Comparison of ENCODE assay signal across 1 cellular context in genomic region chr20:44208770-44209169, GRCh38.
TF ChIP-seq lines count a peak whose summit lies in the region.

No MANE protein-coding gene starts in this region.

TF ChIP-seq in HepG2, 621 proteins besides CTCF, POLR2A, EP300 and RAD21 (continued from another document and continues in another):
- 0 out of 2 replicates have a peak, but pooled peaks have one; percentile 63 for TF ChIP-seq POGK (CRISPR knock-in tag; conservative IDR thresholded peaks at IDR 0.05)
- peak; percentile 60 for TF ChIP-seq FOXA3 (CRISPR knock-in tag; IDR thresholded peaks at IDR 0.05)
- TF ChIP-seq, protein P1, sequence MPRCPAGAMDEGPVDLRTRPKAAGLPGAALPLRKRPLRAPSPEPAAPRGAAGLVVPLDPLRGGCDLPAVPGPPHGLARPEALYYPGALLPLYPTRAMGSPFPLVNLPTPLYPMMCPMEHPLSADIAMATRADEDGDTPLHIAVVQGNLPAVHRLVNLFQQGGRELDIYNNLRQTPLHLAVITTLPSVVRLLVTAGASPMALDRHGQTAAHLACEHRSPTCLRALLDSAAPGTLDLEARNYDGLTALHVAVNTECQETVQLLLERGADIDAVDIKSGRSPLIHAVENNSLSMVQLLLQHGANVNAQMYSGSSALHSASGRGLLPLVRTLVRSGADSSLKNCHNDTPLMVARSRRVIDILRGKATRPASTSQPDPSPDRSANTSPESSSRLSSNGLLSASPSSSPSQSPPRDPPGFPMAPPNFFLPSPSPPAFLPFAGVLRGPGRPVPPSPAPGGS (CRISPR knock-in tag; IDR thresholded peaks at IDR 0.05), result no peak
- no peak for TF ChIP-seq ZNF607 (CRISPR knock-in tag; IDR thresholded peaks at IDR 0.05; ENCODE audit: borderline replicate concordance)
- TF ChIP-seq, protein P2, sequence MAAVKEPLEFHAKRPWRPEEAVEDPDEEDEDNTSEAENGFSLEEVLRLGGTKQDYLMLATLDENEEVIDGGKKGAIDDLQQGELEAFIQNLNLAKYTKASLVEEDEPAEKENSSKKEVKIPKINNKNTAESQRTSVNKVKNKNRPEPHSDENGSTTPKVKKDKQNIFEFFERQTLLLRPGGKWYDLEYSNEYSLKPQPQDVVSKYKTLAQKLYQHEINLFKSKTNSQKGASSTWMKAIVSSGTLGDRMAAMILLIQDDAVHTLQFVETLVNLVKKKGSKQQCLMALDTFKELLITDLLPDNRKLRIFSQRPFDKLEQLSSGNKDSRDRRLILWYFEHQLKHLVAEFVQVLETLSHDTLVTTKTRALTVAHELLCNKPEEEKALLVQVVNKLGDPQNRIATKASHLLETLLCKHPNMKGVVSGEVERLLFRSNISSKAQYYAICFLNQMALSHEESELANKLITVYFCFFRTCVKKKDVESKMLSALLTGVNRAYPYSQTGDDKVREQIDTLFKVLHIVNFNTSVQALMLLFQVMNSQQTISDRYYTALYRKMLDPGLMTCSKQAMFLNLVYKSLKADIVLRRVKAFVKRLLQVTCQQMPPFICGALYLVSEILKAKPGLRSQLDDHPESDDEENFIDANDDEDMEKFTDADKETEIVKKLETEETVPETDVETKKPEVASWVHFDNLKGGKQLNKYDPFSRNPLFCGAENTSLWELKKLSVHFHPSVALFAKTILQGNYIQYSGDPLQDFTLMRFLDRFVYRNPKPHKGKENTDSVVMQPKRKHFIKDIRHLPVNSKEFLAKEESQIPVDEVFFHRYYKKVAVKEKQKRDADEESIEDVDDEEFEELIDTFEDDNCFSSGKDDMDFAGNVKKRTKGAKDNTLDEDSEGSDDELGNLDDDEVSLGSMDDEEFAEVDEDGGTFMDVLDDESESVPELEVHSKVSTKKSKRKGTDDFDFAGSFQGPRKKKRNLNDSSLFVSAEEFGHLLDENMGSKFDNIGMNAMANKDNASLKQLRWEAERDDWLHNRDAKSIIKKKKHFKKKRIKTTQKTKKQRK (IDR thresholded peaks at IDR 0.05; ENCODE audit: low read length), result no peak
- TF ChIP-seq CEBPG (CRISPR knock-in tag; IDR thresholded peaks at IDR 0.05), result no peak
- 0 out of 2 replicates have a peak, but pooled peaks have one; percentile 30 for TF ChIP-seq ZNF331 (CRISPR knock-in tag; IDR thresholded peaks at IDR 0.05)
- TF ChIP-seq BCL6 (CRISPR knock-in tag; IDR thresholded peaks at IDR 0.05), result peak; percentile 29; the same call in 1 of the 2 replicates
- no peak for TF ChIP-seq RBFOX2 (IDR thresholded peaks at IDR 0.05; ENCODE audit: low read depth, low read length)
- TF ChIP-seq ETV5 (CRISPR knock-in tag; IDR thresholded peaks at IDR 0.05; ENCODE audit: borderline replicate concordance), result peak; percentile 11; the same call in 1 of the 2 replicates
- TF ChIP-seq FIP1L1 (IDR thresholded peaks at IDR 0.05; ENCODE audit: borderline replicate concordance, insufficient read depth, low read depth, low read length), result no peak
- no peak for TF ChIP-seq HOXA9 (CRISPR knock-in tag; IDR thresholded peaks at IDR 0.05; ENCODE audit: borderline replicate concordance)
- no peak for TF ChIP-seq SOX13 (IDR thresholded peaks at IDR 0.05)
- 0 out of 4 replicates have a peak, but pooled peaks of 1 of the 2 experiments have one; percentile 27 for TF ChIP-seq SOX13 (CRISPR knock-in tag; conservative IDR thresholded peaks at IDR 0.05 in 1 of 2, IDR thresholded peaks at IDR 0.05 in 1 of 2)
- no peak for TF ChIP-seq MBD4 (IDR thresholded peaks at IDR 0.05; ENCODE audit: borderline replicate concordance, low read length)
- no peak for TF ChIP-seq SAFB2 (CRISPR knock-in tag; IDR thresholded peaks at IDR 0.05; ENCODE audit: borderline replicate concordance, low read depth)
- no peak for TF ChIP-seq HDAC6 (IDR thresholded peaks at IDR 0.05; ENCODE audit: low read depth, low read length)
- no peak for TF ChIP-seq ZFP1 (CRISPR knock-in tag; IDR thresholded peaks at IDR 0.05)
- peak; percentile 42; the same call in 1 of the 2 replicates for TF ChIP-seq HDAC2 (CRISPR knock-in tag; IDR thresholded peaks at IDR 0.05)
- TF ChIP-seq CCDC6 (CRISPR knock-in tag; IDR thresholded peaks at IDR 0.05), result no peak
- no peak for TF ChIP-seq ZNF746 (CRISPR knock-in tag; IDR thresholded peaks at IDR 0.05)
- TF ChIP-seq, protein P3, sequence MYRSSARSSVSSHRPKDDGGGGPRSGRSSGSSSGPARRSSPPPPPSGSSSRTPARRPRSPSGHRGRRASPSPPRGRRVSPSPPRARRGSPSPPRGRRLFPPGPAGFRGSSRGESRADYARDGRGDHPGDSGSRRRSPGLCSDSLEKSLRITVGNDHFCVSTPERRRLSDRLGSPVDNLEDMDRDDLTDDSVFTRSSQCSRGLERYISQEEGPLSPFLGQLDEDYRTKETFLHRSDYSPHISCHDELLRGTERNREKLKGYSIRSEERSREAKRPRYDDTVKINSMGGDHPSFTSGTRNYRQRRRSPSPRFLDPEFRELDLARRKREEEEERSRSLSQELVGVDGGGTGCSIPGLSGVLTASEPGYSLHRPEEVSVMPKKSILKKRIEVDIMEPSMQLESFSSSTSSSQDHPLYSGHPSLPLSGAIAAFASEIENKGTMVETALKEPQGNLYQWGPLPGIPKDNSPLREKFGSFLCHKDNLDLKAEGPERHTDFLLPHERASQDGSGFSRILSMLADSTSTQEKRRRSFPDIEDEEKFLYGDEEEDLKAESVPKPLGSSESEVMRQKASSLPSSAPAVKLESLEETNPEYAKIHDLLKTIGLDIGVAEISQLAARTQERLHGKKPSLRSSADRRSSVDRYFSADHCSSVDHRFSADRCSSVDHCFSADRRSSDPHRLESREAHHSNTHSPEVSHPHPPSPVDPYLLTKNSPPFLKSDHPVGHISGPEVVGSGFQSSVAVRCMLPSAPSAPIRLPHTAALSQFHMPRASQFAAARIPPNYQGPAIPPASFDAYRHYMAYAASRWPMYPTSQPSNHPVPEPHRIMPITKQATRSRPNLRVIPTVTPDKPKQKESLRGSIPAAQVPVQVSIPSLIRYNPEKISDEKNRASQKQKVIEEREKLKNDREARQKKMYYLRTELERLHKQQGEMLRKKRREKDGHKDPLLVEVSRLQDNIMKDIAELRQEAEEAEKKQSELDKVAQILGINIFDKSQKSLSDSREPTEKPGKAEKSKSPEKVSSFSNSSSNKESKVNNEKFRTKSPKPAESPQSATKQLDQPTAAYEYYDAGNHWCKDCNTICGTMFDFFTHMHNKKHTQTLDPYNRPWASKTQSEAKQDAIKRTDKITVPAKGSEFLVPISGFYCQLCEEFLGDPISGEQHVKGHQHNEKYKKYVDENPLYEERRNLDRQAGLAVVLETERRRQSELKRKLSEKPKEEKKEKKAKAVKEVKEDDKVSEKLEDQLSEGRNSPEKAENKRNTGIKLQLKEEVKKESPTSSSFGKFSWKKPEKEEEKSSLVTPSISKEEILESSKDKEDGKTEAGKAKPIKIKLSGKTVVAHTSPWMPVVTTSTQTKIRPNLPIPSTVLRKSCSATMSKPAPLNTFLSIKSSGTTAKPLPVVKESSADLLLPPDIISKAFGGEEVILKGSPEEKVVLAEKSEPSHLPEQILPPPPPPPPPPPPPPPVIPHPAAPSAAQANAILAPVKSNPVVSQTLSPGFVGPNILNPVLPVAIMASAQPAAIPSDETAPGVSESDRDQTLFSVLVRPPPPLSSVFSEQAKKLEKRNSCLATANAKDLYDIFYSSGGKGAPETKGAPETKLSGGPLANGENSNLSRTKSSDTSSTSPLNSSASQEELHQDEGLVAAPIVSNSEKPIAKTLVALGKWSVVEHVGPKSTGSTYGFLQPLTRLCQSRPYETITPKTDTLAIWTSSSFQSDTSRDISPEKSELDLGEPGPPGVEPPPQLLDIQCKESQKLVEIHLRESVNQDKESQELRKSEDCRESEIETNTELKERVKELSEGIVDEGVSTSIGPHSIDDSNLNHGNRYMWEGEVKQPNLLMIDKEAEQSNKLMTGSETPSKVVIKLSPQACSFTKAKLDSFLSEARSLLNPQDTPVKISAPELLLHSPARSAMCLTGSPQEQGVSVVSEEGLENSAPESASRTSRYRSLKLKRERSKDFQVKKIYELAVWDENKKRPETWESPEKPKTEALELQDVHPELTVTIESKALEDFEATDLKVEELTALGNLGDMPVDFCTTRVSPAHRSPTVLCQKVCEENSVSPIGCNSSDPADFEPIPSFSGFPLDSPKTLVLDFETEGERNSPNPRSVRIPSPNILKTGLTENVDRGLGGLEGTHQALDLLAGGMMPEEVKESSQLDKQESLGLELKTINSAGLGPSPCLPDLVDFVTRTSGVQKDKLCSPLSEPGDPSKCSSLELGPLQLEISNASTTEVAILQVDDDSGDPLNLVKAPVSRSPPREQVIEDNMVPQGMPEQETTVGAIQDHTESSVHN (CRISPR knock-in tag; IDR thresholded peaks at IDR 0.05), result no peak
- TF ChIP-seq, protein P4, sequence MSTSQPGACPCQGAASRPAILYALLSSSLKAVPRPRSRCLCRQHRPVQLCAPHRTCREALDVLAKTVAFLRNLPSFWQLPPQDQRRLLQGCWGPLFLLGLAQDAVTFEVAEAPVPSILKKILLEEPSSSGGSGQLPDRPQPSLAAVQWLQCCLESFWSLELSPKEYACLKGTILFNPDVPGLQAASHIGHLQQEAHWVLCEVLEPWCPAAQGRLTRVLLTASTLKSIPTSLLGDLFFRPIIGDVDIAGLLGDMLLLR (CRISPR knock-in tag; IDR thresholded peaks at IDR 0.05), result no peak
- TF ChIP-seq MLX (CRISPR knock-in tag; IDR thresholded peaks at IDR 0.05), result 0 out of 2 replicates have a peak, but pooled peaks have one; percentile 33
- no peak for TF ChIP-seq SALL2 (CRISPR knock-in tag; IDR thresholded peaks at IDR 0.05)
- peak; percentile 50; the same call in 1 of the 2 replicates for TF ChIP-seq PHF21A (CRISPR knock-in tag; IDR thresholded peaks at IDR 0.05)
- TF ChIP-seq CHD2 (IDR thresholded peaks at IDR 0.05; ENCODE audit: low read depth, low read length), result no peak
- no peak for TF ChIP-seq HMGA1 (CRISPR knock-in tag; conservative IDR thresholded peaks at IDR 0.05)
- TF ChIP-seq GATAD2A (CRISPR knock-in tag; IDR thresholded peaks at IDR 0.05), result peak; percentile 66
- no peak for TF ChIP-seq MAF1 (CRISPR knock-in tag; IDR thresholded peaks at IDR 0.05; ENCODE audit: borderline replicate concordance)
- no peak for TF ChIP-seq CBFB (CRISPR knock-in tag; IDR thresholded peaks at IDR 0.05)
- TF ChIP-seq HIVEP1 (CRISPR knock-in tag; IDR thresholded peaks at IDR 0.05), result no peak
- no peak for TF ChIP-seq SYNCRIP (IDR thresholded peaks at IDR 0.05; ENCODE audit: insufficient read depth, low read depth, low read length)
- TF ChIP-seq SNAPC4 (CRISPR knock-in tag; IDR thresholded peaks at IDR 0.05), result no peak
- TF ChIP-seq XRCC5 (optimal IDR thresholded peaks at IDR 0.05; ENCODE audit: low read length), result no peak
- no peak for TF ChIP-seq FOXA1 (IDR thresholded peaks at IDR 0.05)
- 0 out of 2 replicates have a peak, but pooled peaks have one; percentile 38 for TF ChIP-seq FOXA1 (CRISPR knock-in tag; IDR thresholded peaks at IDR 0.05)
